34 cellular contexts compared by ENCODE assay signal in the genomic region with DNA sequence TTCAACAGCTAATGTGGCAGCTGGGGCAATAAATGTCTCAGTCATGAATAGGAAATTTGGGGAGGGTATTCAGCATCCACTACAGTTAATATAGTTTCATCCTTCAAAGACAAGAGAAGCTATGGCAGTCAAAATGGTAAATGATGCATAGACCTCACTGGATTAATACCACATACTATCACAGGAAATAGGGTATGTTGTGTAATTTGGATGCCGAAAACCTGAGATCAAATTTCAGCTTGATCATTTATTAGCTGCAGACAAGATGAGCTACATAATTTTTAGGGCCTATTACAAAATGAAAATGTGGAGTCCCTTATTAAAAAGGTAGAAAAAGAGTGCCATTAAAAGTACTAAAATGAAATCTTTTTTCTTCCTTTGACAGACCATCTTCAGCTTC.
DNase-seq lines count a peak whose midpoint lies in the region; ATAC-seq, FAIRE-seq and TF ChIP-seq lines count a peak whose summit lies in the region.
"Had no signal": no experiment of that assay in that cellular context is flagged by ENCODE, and none has a peak within 500 bp of the region (broad histone marks: within the 10 kb centered on the region; RNA-seq: fewer than 3 reads in every experiment).

No MANE protein-coding gene starts in this region.

- peak overlapping the region; percentile 83 for H3K27ac ChIP-seq in keratinocyte (ENCODE audit: control insufficient read depth, insufficient read depth, low read length)
- H3K27ac ChIP-seq: left lung, neural progenitor cell, parathyroid adenoma, Peyer's patch, right atrium auricular region, uterus had no signal

- peaks cover 54% of the 10 kb centered on the region for H3K4me1 ChIP-seq in keratinocyte (ENCODE audit: control insufficient read depth, extremely low read depth, insufficient read depth, low read length)
- H3K4me1 ChIP-seq: left lung, parathyroid adenoma, right atrium auricular region, uterus had no signal

- no peak overlapping the region for H3K9ac ChIP-seq in keratinocyte (ENCODE audit: control insufficient read depth, extremely low read depth, insufficient read depth, low read length)
- H3K9ac ChIP-seq: neural progenitor cell, parathyroid adenoma had no signal

- peaks cover 61% of the 10 kb centered on the region for H3K4me1 Mint-ChIP-seq in Calu3 (ENCODE audit: low read depth, unreplicated experiment)
- H3K4me1 Mint-ChIP-seq: B cell, immature natural killer cell, neural progenitor cell had no signal

- peaks cover 15% of the 10 kb centered on the region for H3K36me3 Mint-ChIP-seq in Calu3 (ENCODE audit: insufficient read depth, unreplicated experiment)
- H3K36me3 Mint-ChIP-seq: CD8-positive, alpha-beta T cell; immature natural killer cell; neural progenitor cell; WTC11 had no signal

- no peak overlapping the region for H3K4me3 ChIP-seq in choroid plexus epithelial cell (ENCODE audit: low read depth, low read length)
- H3K4me3 ChIP-seq in keratinocyte (ENCODE audit: control insufficient read depth in 2 of 3, extremely low read depth in 1 of 3, insufficient read depth in 2 of 3, low read depth in 1 of 3, low read length in 3 of 3) = no peak overlapping the region
- no peak overlapping the region for H3K4me3 ChIP-seq in MG63
- H3K4me3 ChIP-seq: esophagus squamous epithelium, GM12878, left lung, neural progenitor cell, Peyer's patch, right atrium auricular region, stomach, uterus had no signal

- intact Hi-C loops in Calu3 (cut with micrococcal nuclease; ENCODE audit: unreplicated experiment) = loop anchor here (10.0 kb wide), 1 partner anchor 225 kb away; no protein-coding TSS in a partner anchor

- H3K9me3 ChIP-seq in keratinocyte (ENCODE audit: control insufficient read depth, low read depth, low read length) = no peaks in the 10 kb centered on the region
- peaks cover 1% of the 10 kb centered on the region for H3K9me3 ChIP-seq in MG63
- H3K9me3 ChIP-seq: esophagus squamous epithelium, left lung, Peyer's patch, right atrium auricular region, stomach, uterus had no signal

- no TSS peak for BruUV-seq in Calu3 (replicated peaks; lab: Mats Ljungman, UMichigan)

- CTCF ChIA-PET in Calu3 (lab: Charles Lee) = no interaction called here

- no peak for FAIRE-seq in keratinocyte (lab: Jason Lieb, UNC)
- FAIRE-seq: GM12878 had no signal

- H3K9me1 ChIP-seq in keratinocyte (ENCODE audit: control insufficient read depth, extremely low read depth, insufficient read depth, low read length) = no peaks in the 10 kb centered on the region

- DNase-seq in Calu3 (no peak), HT-29 (ENCODE audit: low spot score) (peak; percentile 42), choroid plexus epithelial cell (ENCODE audit: low read depth) (peak; percentile 49), keratinocyte (ENCODE audit: low read depth, low spot score) (no peak), MV-4-11 (lab: John Stamatoyannopoulos, UW) (no peak), MG63 (no peak), HUDEP-2 (lab: John Stamatoyannopoulos, UW; ENCODE audit: unreplicated experiment in 76 of 76) (no peak)
- DNase-seq: ACHN; activated CD4-positive, alpha-beta T cell treated with anti-CD3 and anti-CD28 coated beads, Interleukin-2, amount 10 ng/mL, durations not matched to agents 24 days and 14 days; activated CD8-positive, alpha-beta memory T cell treated with anti-CD3 and anti-CD28 coated beads for 24 hours; activated T-cell treated with anti-CD3 and anti-CD28 coated beads for 4 hours; anterior cingulate cortex; CD8-positive, alpha-beta T cell; esophagus squamous epithelium; H9; hypothalamus; immature natural killer cell; Kasumi-1; left lung; mesendoderm; NCI-H146; NCI-H2107; Peyer's patch; stomach; uterus had no signal

- H3K27ac Mint-ChIP-seq in Calu3 (ENCODE audit: unreplicated experiment) = peak overlapping the region; percentile 90
- H3K27ac Mint-ChIP-seq: activated CD4-positive, alpha-beta T cell treated with anti-CD3 and anti-CD28 coated beads, Interleukin-2, amount 10 ng/mL, durations not matched to agents 24 days and 14 days; activated naive CD4-positive, alpha-beta T cell treated with anti-CD3 and anti-CD28 coated beads, Interleukin-2, amount 50 U/mL, for 72 hours; activated T-helper 2 cell treated with anti-CD3 and anti-CD28 coated beads, Interferon-gamma antibody, Interleukin-2, Interleukin-4, amounts not matched to agents 10 μg/mL and 5 μg/mL and 100 μg/mL, durations not matched to agents 14 hours and 24 hours and 36 hours; B cell; CD8-positive, alpha-beta T cell; H9; immature natural killer cell; neural progenitor cell; WTC11 had no signal

- H3K27me3 Mint-ChIP-seq in Calu3 (ENCODE audit: unreplicated experiment) = no peaks in the 10 kb centered on the region

- no peak overlapping the region for H2AFZ ChIP-seq in keratinocyte (ENCODE audit: control insufficient read depth, low read length)
- H2AFZ ChIP-seq: neural progenitor cell, parathyroid adenoma had no signal

- H4K20me1 ChIP-seq in keratinocyte (ENCODE audit: control insufficient read depth, extremely low read depth, insufficient read depth, low read length) = no peaks in the 10 kb centered on the region

- peak overlapping the region; percentile 39 for H3K4me2 ChIP-seq in keratinocyte (ENCODE audit: control insufficient read depth, extremely low read depth, insufficient read depth, low read depth, low read length)
- H3K4me2 ChIP-seq: neural progenitor cell had no signal

- TF ChIP-seq CTCF in Calu3 (IDR thresholded peaks at IDR 0.05; ENCODE audit: unreplicated experiment) (no peak), choroid plexus epithelial cell (conservative IDR thresholded peaks at IDR 0.05; ENCODE audit: low read depth, low read length) (no peak), keratinocyte (optimal IDR thresholded peaks at IDR 0.05 in 1 of 3, IDR thresholded peaks at IDR 0.05 in 1 of 3, conservative IDR thresholded peaks at IDR 0.05 in 1 of 3; ENCODE audit: extremely low read depth in 1 of 3, insufficient read depth in 2 of 3, low read length in 3 of 3) (no peak)

- peaks cover 13% of the 10 kb centered on the region for H3K79me2 ChIP-seq in keratinocyte (ENCODE audit: control insufficient read depth, insufficient read depth, low read length)
- H3K79me2 ChIP-seq: parathyroid adenoma had no signal

- H3K27me3 ChIP-seq in keratinocyte (ENCODE audit: control insufficient read depth, extremely low read depth, insufficient read depth, low read length) (no peaks in the 10 kb centered on the region), MG63 (no peaks in the 10 kb centered on the region)
- H3K27me3 ChIP-seq: esophagus squamous epithelium, neural progenitor cell, Peyer's patch, right atrium auricular region, stomach, uterus had no signal

- ATAC-seq in HG03354 (IDR thresholded peaks at IDR 0.05; ENCODE audit: poor library complexity, severe bottlenecking, unreplicated experiment) = no peak
- ATAC-seq: activated naive CD4-positive, alpha-beta T cell treated with anti-CD3 and anti-CD28 coated beads, Interleukin-2, amount 50 U/mL, for 72 hours; CD8-positive, alpha-beta T cell; GM12878; left lung; WTC11 had no signal

- dilution Hi-C loops in keratinocyte (cut with MboI; ENCODE audit: extremely low pct_ligation_motif_present, low sequenced_read_pairs) = no loop called here

- H3K36me3 ChIP-seq in keratinocyte (ENCODE audit: control insufficient read depth in 2 of 2, extremely low read depth in 1 of 2, insufficient read depth in 2 of 2, low read length in 2 of 2) (no peaks in the 10 kb centered on the region), MG63 (no peaks in the 10 kb centered on the region)
- H3K36me3 ChIP-seq: esophagus squamous epithelium, left lung, neural progenitor cell, Peyer's patch, right atrium auricular region, stomach, uterus had no signal

- peak overlapping the region; percentile 65 for H3K4me3 Mint-ChIP-seq in Calu3 (ENCODE audit: low read depth, unreplicated experiment)
- H3K4me3 Mint-ChIP-seq: activated CD4-positive, alpha-beta T cell treated with anti-CD3 and anti-CD28 coated beads, Interleukin-2, amount 10 ng/mL, durations not matched to agents 24 days and 14 days; B cell; CD8-positive, alpha-beta T cell; H9; immature natural killer cell; neural progenitor cell; WTC11 had no signal

- H3K9me3 Mint-ChIP-seq in Calu3 (ENCODE audit: low read depth, unreplicated experiment) = no peaks in the 10 kb centered on the region
- H3K9me3 Mint-ChIP-seq: activated CD4-positive, alpha-beta T cell treated with anti-CD3 and anti-CD28 coated beads, Interleukin-2, amount 10 ng/mL, durations not matched to agents 24 days and 14 days; activated naive CD4-positive, alpha-beta T cell treated with anti-CD3 and anti-CD28 coated beads, Interleukin-2, amount 50 U/mL, for 72 hours; activated T-helper 2 cell treated with anti-CD3 and anti-CD28 coated beads, Interferon-gamma antibody, Interleukin-2, Interleukin-4, amounts not matched to agents 10 μg/mL and 5 μg/mL and 100 μg/mL, durations not matched to agents 14 hours and 24 hours and 36 hours; CD8-positive, alpha-beta T cell; immature natural killer cell; WTC11 had no signal

Comparison
In these comparisons a context has a peak if more than half of its experiments do, and no peak if none do; other contexts are left out.
1. DNase-seq: peak in HT-29 (single experiment) and choroid plexus epithelial cell (single experiment); none in Calu3 (single experiment), keratinocyte (single experiment), MV-4-11 (single experiment), MG63 (single experiment) and HUDEP-2 (0 of 76).